19 cellular contexts compared by ENCODE assay signal in genomic region chr11:40204228-40204627, GRCh38.
"Had no signal": no experiment of that assay in that cellular context is flagged by ENCODE, and none has a peak within 500 bp of the region (broad histone marks: within the 10 kb centered on the region; RNA-seq: fewer than 3 reads in every experiment).

No MANE protein-coding gene starts in this region.

- H3K27me3 ChIP-seq: heart left ventricle, neutrophil, sigmoid colon, stomach, transverse colon had no signal

- H3K4me1 ChIP-seq: heart left ventricle, psoas muscle, sigmoid colon, stomach, transverse colon had no signal

- H3K4me3 Mint-ChIP-seq: naive thymus-derived CD4-positive, alpha-beta T cell had no signal

- ATAC-seq: heart left ventricle; naive thymus-derived CD4-positive, alpha-beta T cell; psoas muscle had no signal

- DNase-seq: effector CD8-positive, alpha-beta T cell; foreskin melanocyte; heart left ventricle; hippocampal formation; kidney glomerular epithelial cell; naive thymus-derived CD4-positive, alpha-beta T cell; psoas muscle; sigmoid colon; stimulated activated CD4-positive, alpha-beta T cell treated with anti-CD3 and anti-CD28 coated beads, Interleukin-2, amount 100 ng/mL, for 24 hours; stimulated activated CD4-positive, alpha-beta T cell treated with anti-CD3 and anti-CD28 coated beads, Interleukin-4, amount 100 ng/mL, for 4 hours; stimulated activated naive CD4-positive, alpha-beta T cell; stomach; substantia nigra; transverse colon had no signal

- H3K36me3 ChIP-seq: heart left ventricle, neutrophil, sigmoid colon, stomach, thoracic aorta, transverse colon had no signal

- H3K27me3 Mint-ChIP-seq: naive thymus-derived CD4-positive, alpha-beta T cell had no signal

- FAIRE-seq: islet of Langerhans had no signal

- H3K9me3 ChIP-seq: neutrophil, psoas muscle, sigmoid colon, stomach, thoracic aorta, transverse colon had no signal

- H3K4me1 Mint-ChIP-seq: naive thymus-derived CD4-positive, alpha-beta T cell had no signal

- H3K27ac ChIP-seq: coronary artery, heart left ventricle, neutrophil, psoas muscle, sigmoid colon, skin epidermis, stomach, thoracic aorta, transverse colon had no signal

- H3K27ac Mint-ChIP-seq: naive thymus-derived CD4-positive, alpha-beta T cell had no signal

- H3K36me3 Mint-ChIP-seq: naive thymus-derived CD4-positive, alpha-beta T cell had no signal

- H3K4me3 ChIP-seq: coronary artery, heart left ventricle, psoas muscle, sigmoid colon, skin epidermis, stomach, thoracic aorta, transverse colon had no signal
